27 cellular contexts compared by ENCODE assay signal in the genomic region with DNA sequence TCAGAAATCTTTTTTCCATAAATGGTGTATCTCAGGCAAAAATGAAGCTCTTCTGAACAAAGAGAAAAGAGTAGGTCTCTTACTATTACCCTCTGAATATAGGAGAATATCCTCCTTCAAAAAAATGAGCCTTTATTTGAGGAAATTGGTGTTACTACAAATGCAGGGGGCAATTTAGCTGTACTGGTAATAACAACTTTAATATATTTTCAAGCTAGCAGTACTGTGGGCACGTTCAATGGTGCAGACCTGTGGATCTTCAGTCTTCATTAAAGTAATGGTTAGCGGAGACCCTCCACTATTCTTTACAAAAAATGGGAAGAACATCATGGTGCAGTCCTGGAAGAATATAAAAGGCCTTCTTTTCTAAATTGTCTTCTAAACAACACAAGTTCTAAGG.
"Had no signal": no experiment of that assay in that cellular context is flagged by ENCODE, and none has a peak within 500 bp of the region (broad histone marks: within the 10 kb centered on the region; RNA-seq: fewer than 3 reads in every experiment).

No MANE protein-coding gene starts in this region.

- FAIRE-seq: urothelium cell line had no signal

- H3K9me3 ChIP-seq: suprapubic skin, testis, thoracic aorta, thyroid gland, tibial artery, tibial nerve, transverse colon, upper lobe of left lung, upper lobe of right lung, uterus, vagina had no signal

- H3K27me3 ChIP-seq: stomach, suprapubic skin, testis, thyroid gland, tibial artery, tibial nerve, transverse colon, upper lobe of left lung, upper lobe of right lung, uterus, vagina had no signal

- H3K4me1 ChIP-seq: stomach, suprapubic skin, testis, thyroid gland, tibial artery, tibial nerve, transverse colon, upper lobe of left lung, upper lobe of right lung, uterus, vagina had no signal

- H3K27ac ChIP-seq: stomach, suprapubic skin, testis, thoracic aorta, thyroid gland, tibial artery, tibial nerve, transverse colon, upper lobe of left lung, upper lobe of right lung, uterus, vagina had no signal

- ATAC-seq: stimulated activated effector memory CD8-positive, alpha-beta T cell treated with anti-CD3 and anti-CD28 coated beads, Interleukin-12 subunit alpha, Interleukin-12 subunit beta, amount 100 ng/mL, for 72 hours; stimulated activated memory B cell treated with anti-CD40 and anti-IgM and Interleukin-4, amounts not matched to agents 10 μg/mL and 1 μg/mL and 100 μg/mL, for 72 hours; stimulated activated naive B cell treated with anti-CD40 and anti-IgM and Interleukin-4, amounts not matched to agents 10 μg/mL and 1 μg/mL and 100 μg/mL, for 72 hours; stimulated activated naive CD8-positive, alpha-beta T cell treated with anti-CD3 and anti-CD28 coated beads, Interleukin-15, amount 100 ng/mL, for 72 hours; stimulated activated naive CD8-positive, alpha-beta T cell treated with anti-CD3 and anti-CD28 coated beads, Interleukin-15, Interleukin-2, amounts not matched to agents 100 U/mL and 50 U/mL, for 24 hours; upper lobe of right lung had no signal

- DNase-seq: stimulated activated CD4-positive, alpha-beta T cell treated with anti-CD3 and anti-CD28 coated beads, Interleukin-2, amount 100 ng/mL, for 48 hours; stimulated activated CD4-positive, alpha-beta T cell treated with anti-CD3 and anti-CD28 coated beads, Interleukin-4, amount 100 ng/mL, for 1 hour; stimulated activated CD4-positive, alpha-beta T cell treated with anti-CD3 and anti-CD28 coated beads, Interleukin-4, amount 100 ng/mL, for 24 hours; stimulated activated CD4-positive, alpha-beta T cell treated with anti-CD3 and anti-CD28 coated beads, Interleukin-4, amount 100 ng/mL, for 4 hours; stimulated activated CD8-positive, alpha-beta memory T cell treated with anti-CD3 and anti-CD28 coated beads, Interleukin-4, amount 100 ng/mL, for 48 hours; stimulated activated naive B cell treated with anti-CD40 and anti-IgM and Interleukin-4, amounts not matched to agents 10 μg/mL and 1 μg/mL and 100 μg/mL, for 72 hours; stimulated activated naive CD4-positive, alpha-beta T cell; stimulated activated naive CD4-positive, alpha-beta T cell treated with Interleukin-2 at 50 U/mL for 16 hours; stimulated activated naive CD8-positive, alpha-beta T cell treated with anti-CD3 and anti-CD28 coated beads, Interleukin-15, amount 100 ng/mL, for 72 hours; stimulated activated naive CD8-positive, alpha-beta T cell treated with anti-CD3 and anti-CD28 coated beads, Interleukin-15, Interleukin-2, amounts not matched to agents 100 U/mL and 50 U/mL, for 24 hours; stomach; substantia nigra; testis; thyroid gland; tibial artery; transverse colon; trophoblast cell; upper lobe of left lung; upper lobe of right lung; uterus had no signal

- H3K36me3 ChIP-seq: stomach, suprapubic skin, thoracic aorta, thyroid gland, tibial artery, tibial nerve, transverse colon, upper lobe of left lung, upper lobe of right lung, uterus, vagina had no signal

- H3K4me3 ChIP-seq: stomach, suprapubic skin, testis, thoracic aorta, thyroid gland, tibial artery, tibial nerve, transverse colon, upper lobe of left lung, upper lobe of right lung, uterus, vagina had no signal
